ENCODE assay signal across 18 cellular contexts in genomic region chr1:243454328-243454997, GRCh38.
"Had no signal": no experiment of that assay in that cellular context is flagged by ENCODE, and none has a peak within 500 bp of the region (broad histone marks: within the 10 kb centered on the region; RNA-seq: fewer than 3 reads in every experiment).

No MANE protein-coding gene starts in this region.

- H2AFZ ChIP-seq: parathyroid adenoma had no signal

- ATAC-seq: activated naive CD8-positive, alpha-beta T cell treated with anti-CD3 and anti-CD28 coated beads, Interleukin-2, amount 50 U/mL, for 24 hours; gastrocnemius medialis; heart right ventricle; natural killer cell; stimulated activated memory B cell treated with anti-CD40 and anti-IgM and Interleukin-4, amounts not matched to agents 10 μg/mL and 1 μg/mL and 100 μg/mL, for 72 hours; T-cell had no signal

- DNase-seq: activated CD4-positive, alpha-beta memory T cell treated with anti-CD3 and anti-CD28 coated beads, Interleukin-2, amount 10 ng/mL, durations not matched to agents 7 days and 5 days; activated CD4-positive, alpha-beta T cell treated with anti-CD3 and anti-CD28 coated beads for 48 hours; activated CD4-positive, CD25-positive, alpha-beta regulatory T cell; activated naive CD4-positive, alpha-beta T cell treated with anti-CD3 and anti-CD28 coated beads for 36 hours; activated naive CD8-positive, alpha-beta T cell treated with anti-CD3 and anti-CD28 coated beads, Interleukin-2, amount 50 U/mL, for 24 hours; activated T-cell treated with anti-CD3 and anti-CD28 coated beads, Interleukin-2, amount 50 U/mL, for 1 hour; caudate nucleus; colonic mucosa; gastrocnemius medialis; heart right ventricle; kidney glomerular epithelial cell; natural killer cell; spleen; stimulated activated CD4-positive, alpha-beta T cell treated with anti-CD3 and anti-CD28 coated beads, Interleukin-4, amount 100 ng/mL, for 4 hours; T-cell; testis had no signal

- H3K27me3 ChIP-seq: colonic mucosa, gastrocnemius medialis, heart right ventricle, spleen, testis had no signal

- H3K4me3 ChIP-seq: colonic mucosa, gastrocnemius medialis, heart right ventricle, spleen, testis had no signal

- H3K27ac ChIP-seq: colonic mucosa, gastrocnemius medialis, heart right ventricle, parathyroid adenoma, spleen, testis had no signal

- H3K9me3 ChIP-seq: colonic mucosa, gastrocnemius medialis, heart right ventricle, spleen, testis had no signal

- H3K4me1 ChIP-seq: colonic mucosa, parathyroid adenoma, testis had no signal

- H3K36me3 ChIP-seq: colonic mucosa, gastrocnemius medialis had no signal

- H3K9ac ChIP-seq: parathyroid adenoma had no signal
